13 cellular contexts compared by ENCODE assay signal in the genomic region with DNA sequence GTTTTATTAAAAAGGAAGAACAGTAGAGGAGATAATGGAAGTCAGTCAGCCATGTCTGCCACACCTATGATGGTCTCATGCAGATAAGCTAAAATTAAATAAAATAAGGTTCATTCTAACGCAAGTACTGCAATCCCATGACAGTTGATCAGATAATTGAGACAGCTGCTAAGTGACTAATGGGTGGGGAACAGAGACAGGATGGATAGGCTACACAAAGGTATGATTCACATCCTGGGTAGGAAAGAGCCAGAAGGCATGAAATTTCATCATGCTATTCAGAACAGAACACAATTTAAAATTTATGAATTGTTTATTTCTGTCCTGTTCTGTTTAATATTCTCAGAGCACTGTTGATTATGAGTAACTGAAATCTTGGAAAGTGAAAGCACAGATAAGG.
DNase-seq lines count a peak whose midpoint lies in the region; ATAC-seq and TF ChIP-seq lines count a peak whose summit lies in the region.
"Had no signal": no experiment of that assay in that cellular context is flagged by ENCODE, and none has a peak within 500 bp of the region (broad histone marks: within the 10 kb centered on the region; RNA-seq: fewer than 3 reads in every experiment).

No MANE protein-coding gene starts in this region.

- no peaks in the 10 kb centered on the region for H3K9me3 ChIP-seq in A673 (ENCODE audit: low read depth, low read length, poor library complexity, severe bottlenecking)
- H3K9me3 ChIP-seq in CD8-positive, alpha-beta memory T cell (ENCODE audit: low read length): no peaks in the 10 kb centered on the region
- H3K9me3 ChIP-seq: uterus had no signal

- peaks cover 19% of the 10 kb centered on the region for H3K27me3 Mint-ChIP-seq in mesothelial cell of epicardium (ENCODE audit: low read depth)
- no peaks in the 10 kb centered on the region for H3K27me3 Mint-ChIP-seq in CD8-positive, alpha-beta memory T cell
- H3K27me3 Mint-ChIP-seq: activated CD4-positive, alpha-beta memory T cell treated with anti-CD3 and anti-CD28 coated beads, Interleukin-2, amount 10 ng/mL, durations not matched to agents 7 days and 5 days had no signal

- intact Hi-C loops in A673 (cut with micrococcal nuclease; ENCODE audit: unreplicated experiment): no loop called here
- intact Hi-C loops in dorsolateral prefrontal cortex (cut with DNase I): no loop called here

- H3K4me3 ChIP-seq in A673 (ENCODE audit: low read depth, low read length, poor library complexity, severe bottlenecking): no peak overlapping the region
- H3K4me3 ChIP-seq in dorsolateral prefrontal cortex: no peak overlapping the region
- H3K4me3 ChIP-seq in CD8-positive, alpha-beta memory T cell (ENCODE audit: low read length): no peak overlapping the region
- H3K4me3 ChIP-seq: uterus had no signal

- H3K4me1 ChIP-seq in A673 (ENCODE audit: insufficient read depth, low read length, poor library complexity, severe bottlenecking) (no peaks in the 10 kb centered on the region), foreskin keratinocyte (peaks cover 10% of the 10 kb centered on the region)
- H3K4me1 ChIP-seq in CD8-positive, alpha-beta memory T cell (ENCODE audit: insufficient read depth, low read length): no peaks in the 10 kb centered on the region
- H3K4me1 ChIP-seq: uterus had no signal

- CTCF ChIA-PET in A673 (lab: Charles Lee): no interaction called here
- CTCF ChIA-PET in CD8-positive, alpha-beta memory T cell (lab: Charles Lee): no interaction called here

- in situ Hi-C loops in SK-MEL-5 (cut with HindIII; ENCODE audit: low pct_unique_long_range_greater_than_20kb, low sequenced_read_pairs): no loop called here

- ATAC-seq in foreskin keratinocyte (peak; percentile 99), HG02981 (IDR thresholded peaks at IDR 0.05; ENCODE audit: unreplicated experiment) (no peak)
- ATAC-seq: left cardiac atrium had no signal

- no peak overlapping the region for H3K4me3 Mint-ChIP-seq in mesothelial cell of epicardium
- H3K4me3 Mint-ChIP-seq in CD8-positive, alpha-beta memory T cell: no peak overlapping the region
- H3K4me3 Mint-ChIP-seq: activated CD4-positive, alpha-beta memory T cell treated with anti-CD3 and anti-CD28 coated beads, Interleukin-2, amount 10 ng/mL, durations not matched to agents 7 days and 5 days; activated naive CD4-positive, alpha-beta T cell treated with anti-CD3 and anti-CD28 coated beads for 36 hours had no signal

- H3K27ac ChIP-seq in A673 (ENCODE audit: low read depth, low read length, poor library complexity, severe bottlenecking) (no peak overlapping the region), foreskin keratinocyte (peak overlapping the region; percentile 58), dorsolateral prefrontal cortex (no peak overlapping the region)
- no peak overlapping the region for H3K27ac ChIP-seq in CD8-positive, alpha-beta memory T cell (ENCODE audit: low read depth, low read length)
- H3K27ac ChIP-seq: uterus had no signal

- H3K4me1 Mint-ChIP-seq in mesothelial cell of epicardium: no peaks in the 10 kb centered on the region
- no peaks in the 10 kb centered on the region for H3K4me1 Mint-ChIP-seq in CD8-positive, alpha-beta memory T cell
- H3K4me1 Mint-ChIP-seq: activated CD4-positive, alpha-beta memory T cell treated with anti-CD3 and anti-CD28 coated beads, Interleukin-2, amount 10 ng/mL, durations not matched to agents 7 days and 5 days had no signal

- no peaks in the 10 kb centered on the region for H3K27me3 ChIP-seq in A673 (replicated peaks; ENCODE audit: insufficient read depth, low read depth, low read length, poor library complexity)
- H3K27me3 ChIP-seq in foreskin keratinocyte: no peaks in the 10 kb centered on the region
- peaks cover 0 to 2% (median 0%) of the 10 kb centered on the region in 45 donors for H3K27me3 ChIP-seq in dorsolateral prefrontal cortex
- H3K27me3 ChIP-seq in CD8-positive, alpha-beta memory T cell (ENCODE audit: insufficient read depth, low read length, poor library complexity, severe bottlenecking): no peaks in the 10 kb centered on the region
- H3K27me3 ChIP-seq: uterus had no signal

- no peaks in the 10 kb centered on the region for H3K36me3 Mint-ChIP-seq in mesothelial cell of epicardium
- H3K36me3 Mint-ChIP-seq in CD8-positive, alpha-beta memory T cell: peaks cover 0 to 5% (median 0%) of the 10 kb centered on the region in 3 donors

- TF ChIP-seq CTCF in A673 (conservative IDR thresholded peaks at IDR 0.05; ENCODE audit: low read depth, low read length) (no peak), foreskin keratinocyte (conservative IDR thresholded peaks at IDR 0.05) (no peak), dorsolateral prefrontal cortex (IDR thresholded peaks at IDR 0.05 in 54 of 56, conservative IDR thresholded peaks at IDR 0.05 in 2 of 56; ENCODE audit: low read depth in 1 of 56, partially characterized antibody in 56 of 56) (no peak), mesothelial cell of epicardium (IDR thresholded peaks at IDR 0.05; ENCODE audit: unreplicated experiment) (no peak)

- DNase-seq in A673 (ENCODE audit: low spot score): peak; percentile 3
- peak; percentile 41 for DNase-seq in HPDE6-E6E7 (ENCODE audit: extremely low spot score)
- DNase-seq in SK-MEL-5 (ENCODE audit: low read depth, low spot score): peak; percentile 80
- DNase-seq in foreskin keratinocyte: peak; percentile 79 to 91
- DNase-seq in dorsolateral prefrontal cortex: no peak
- DNase-seq in mesothelial cell of epicardium (ENCODE audit: low spot score in 2 of 2, unreplicated experiment in 2 of 2): no peak
- no peak for DNase-seq in CD8-positive, alpha-beta memory T cell
- DNase-seq: activated CD4-positive, alpha-beta memory T cell treated with anti-CD3 and anti-CD28 coated beads, Interleukin-2, amount 10 ng/mL, durations not matched to agents 7 days and 5 days; activated naive CD4-positive, alpha-beta T cell treated with anti-CD3 and anti-CD28 coated beads for 36 hours; GDM1; left cardiac atrium; uterus had no signal

- no TSS peak for BruUV-seq in A673 (replicated peaks; lab: Mats Ljungman, UMichigan)

- H3K9me3 Mint-ChIP-seq in mesothelial cell of epicardium: peaks cover 11% of the 10 kb centered on the region
- peaks cover 5 to 23% (median 16%) of the 10 kb centered on the region in 5 donors for H3K9me3 Mint-ChIP-seq in CD8-positive, alpha-beta memory T cell

- H3K27ac Mint-ChIP-seq in mesothelial cell of epicardium: no peak overlapping the region
- H3K27ac Mint-ChIP-seq in CD8-positive, alpha-beta memory T cell: no peak overlapping the region
- H3K27ac Mint-ChIP-seq: activated CD4-positive, alpha-beta memory T cell treated with anti-CD3 and anti-CD28 coated beads, Interleukin-2, amount 10 ng/mL, durations not matched to agents 7 days and 5 days; activated naive CD4-positive, alpha-beta T cell treated with anti-CD3 and anti-CD28 coated beads for 36 hours had no signal

- POLR2A ChIA-PET in A673 (lab: Charles Lee; ENCODE audit: low non-redundant PET): no interaction called here
- POLR2A ChIA-PET in CD8-positive, alpha-beta memory T cell (lab: Charles Lee): no interaction called here

- H3K36me3 ChIP-seq in A673 (ENCODE audit: insufficient read depth, low read length, poor library complexity, severe bottlenecking): no peaks in the 10 kb centered on the region
- no peaks in the 10 kb centered on the region for H3K36me3 ChIP-seq in CD8-positive, alpha-beta memory T cell (ENCODE audit: insufficient read depth, low read length)
- H3K36me3 ChIP-seq: uterus had no signal

Comparison
In these comparisons a context has a peak if more than half of its experiments do, and no peak if none do; other contexts are left out.
1. DNase-seq: peak in A673 (single experiment), HPDE6-E6E7 (single experiment), SK-MEL-5 (single experiment) and foreskin keratinocyte (2 of 2); none in dorsolateral prefrontal cortex (0 of 10), mesothelial cell of epicardium (0 of 2) and CD8-positive, alpha-beta memory T cell (0 of 5).